In the genomic region with DNA sequence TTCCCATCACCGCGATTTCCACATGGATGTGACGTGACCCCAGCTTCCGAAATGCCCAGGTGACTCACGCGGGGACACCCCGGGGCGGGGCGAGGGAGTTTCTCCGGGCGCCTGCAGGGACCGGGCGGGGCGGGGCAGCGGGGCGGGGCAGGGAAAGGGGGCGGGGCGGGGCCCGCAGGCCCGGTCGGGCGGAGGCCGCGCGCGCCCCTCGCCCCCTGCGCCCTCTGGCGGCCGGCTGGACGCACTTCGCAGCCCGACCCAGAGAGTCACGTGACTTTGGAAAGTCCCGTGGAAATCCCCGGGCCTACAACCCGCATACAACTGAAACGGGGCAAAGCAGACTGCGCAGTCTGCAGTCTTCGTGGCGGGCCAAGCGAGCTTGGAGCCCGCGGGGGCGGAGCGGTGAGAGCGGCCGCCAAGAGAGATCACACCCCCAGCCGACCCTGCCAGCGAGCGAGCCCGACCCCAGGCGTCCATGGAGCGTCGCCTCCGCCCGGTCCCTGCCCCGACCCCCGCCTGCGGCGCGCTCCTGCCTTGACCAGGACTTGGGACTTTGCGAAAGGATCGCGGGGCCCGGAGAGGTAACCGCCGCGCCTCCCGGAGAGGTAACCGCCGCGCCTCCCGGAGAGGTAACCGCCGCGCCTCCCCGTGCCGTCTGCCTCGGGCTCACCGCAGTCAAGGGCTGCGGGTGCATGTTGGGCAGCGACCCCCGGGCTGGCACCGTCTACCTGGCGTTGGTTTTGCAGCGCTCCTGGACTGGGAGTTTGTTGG, we compare ENCODE assay signal across 8 cellular contexts. TPM values are rescaled to one million over a fixed set of nuclear protein-coding genes. Genes with fewer than 3 reads are reported as not detected.
DNase-seq lines count a peak whose midpoint lies in the region; FAIRE-seq and TF ChIP-seq lines count a peak whose summit lies in the region.

A gene (plus strand): TSS at position 346 of the 771 bp plus-strand sequence. CDS start 3,969 bp downstream, outside the sequence.

- TF ChIP-seq CTCF in LNCaP clone FGC (IDR thresholded peaks at IDR 0.05; ENCODE audit: control insufficient read depth, extremely low read depth, insufficient read depth): peak; percentile 88
- TF ChIP-seq CTCF in neutrophil (IDR thresholded peaks at IDR 0.05): peak; percentile 98
- no peak for TF ChIP-seq CTCF in subcutaneous adipose tissue (IDR thresholded peaks at IDR 0.05; ENCODE audit: low read depth)

- no peaks in the 10 kb centered on the region for H3K27me3 ChIP-seq in neutrophil

- FAIRE-seq in H54 (lab: Jason Lieb, UNC): no peak

- H3K36me3 ChIP-seq in neutrophil: peaks cover 10% of the 10 kb centered on the region

- H3K4me3 ChIP-seq in LNCaP clone FGC (ENCODE audit: low read depth, low read length): peak within 1 kb of the TSS; percentile 61
- H3K4me3 ChIP-seq in neutrophil (ENCODE audit: low read depth in 1 of 2, low read length in 1 of 2): peak within 1 kb of the TSS; percentile 87 to 99

- no peaks in the 10 kb centered on the region for H3K9me3 ChIP-seq in neutrophil

- peak within 1 kb of the TSS; percentile 97 for H3K27ac ChIP-seq in neutrophil

- peak; percentile 61 for TF ChIP-seq POLR2A in H54 (IDR thresholded peaks at IDR 0.05; ENCODE audit: low read depth, low read length)

- peak; percentile 73 for DNase-seq in GF-D8 (lab: John Stamatoyannopoulos, UW)
- peak; percentile 76 for DNase-seq in H54 (ENCODE audit: insufficient read length, low spot score)
- peak; percentile 56 for DNase-seq in LNCaP clone FGC (ENCODE audit: low read depth)
- peak; percentile 94 for DNase-seq in SIG-M5 treated with dmso at 0.1 percent for 504 hours (lab: John Stamatoyannopoulos, UW; ENCODE audit: unreplicated experiment)
- DNase-seq in activated gamma-delta T cell treated with Interleukin-2 at 50 U/mL for 16 hours: peak; percentile 93
- DNase-seq in foreskin melanocyte: peak; percentile 80

- H3K4me1 ChIP-seq in neutrophil (ENCODE audit: control insufficient read depth in 1 of 2, insufficient read depth in 1 of 2, low read depth in 1 of 2, low read length in 1 of 2): peaks cover 51 to 53% of the 10 kb centered on the region in 2 experiments

RNA-seq across cellular contexts. Expression of the gene that starts here (rescaled TPM):
- total RNA-seq in subcutaneous adipose tissue: 10 to 100 TPM; 16.2 to 33.0 (median 28.0) TPM

Comparison
In these comparisons a context has a peak if more than half of its experiments do, and no peak if none do; other contexts are left out.
1. Peak in every context shown above with its lines: DNase-seq, H3K4me3 ChIP-seq and H3K27ac ChIP-seq.